In the genomic region with DNA sequence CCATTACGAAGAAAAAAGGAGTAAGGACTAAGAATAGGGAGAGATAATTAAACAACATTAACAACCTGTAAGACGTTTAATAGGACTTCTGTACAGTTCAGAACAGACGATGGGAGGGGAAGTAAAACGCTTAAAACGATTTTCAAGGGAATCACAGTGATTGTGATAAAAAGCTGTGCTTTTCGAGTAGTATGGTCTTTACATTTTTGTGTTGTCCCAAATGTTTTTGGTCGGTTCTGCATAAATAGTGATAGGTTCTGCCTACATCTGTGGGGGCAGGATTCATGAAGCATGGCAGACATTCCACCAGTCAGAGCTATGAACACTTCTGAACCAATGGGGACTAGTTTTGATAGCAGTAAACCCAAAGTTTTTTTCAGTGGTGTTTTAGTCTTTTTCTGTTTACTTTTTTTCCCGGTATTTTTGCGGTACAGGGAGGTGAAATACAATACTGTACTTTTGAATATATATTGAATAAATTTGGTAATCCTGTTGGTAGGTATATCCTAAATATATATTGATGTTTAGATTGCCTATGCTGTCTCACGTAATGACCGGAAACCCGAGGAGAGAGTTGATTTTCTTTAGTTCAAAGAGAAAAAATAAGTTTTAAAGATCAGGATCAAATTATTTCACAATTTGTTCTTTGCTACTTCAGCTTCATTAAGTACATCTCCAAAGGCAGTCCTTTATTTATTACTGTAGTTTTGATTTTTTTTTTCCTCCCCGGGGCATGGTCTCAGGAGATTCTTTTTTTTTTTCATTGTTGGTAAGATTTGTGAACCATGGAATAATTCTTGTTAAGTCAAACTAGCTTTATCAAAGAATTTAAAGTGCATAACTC, we compare ENCODE assay signal across 8 cellular contexts. TPM values are rescaled to one million over a fixed set of nuclear protein-coding genes. Genes with fewer than 3 reads are reported as not detected.
DNase-seq lines count a peak whose midpoint lies in the region; ATAC-seq, FAIRE-seq and TF ChIP-seq lines count a peak whose summit lies in the region.

No MANE protein-coding gene starts in this region.

- TSS peak; percentile 21 for BruUV-seq in IMR-90 (replicated peaks; lab: Mats Ljungman, UMichigan)

- H3K27ac ChIP-seq in IMR-90 (ENCODE audit: insufficient read depth, low read length) (peak overlapping the region; percentile 100; the same call in 1 of the 2 replicates), neutrophil (peak overlapping the region; percentile 99)

- no peak overlapping the region for H2BK15ac ChIP-seq in IMR-90 (ENCODE audit: low read depth, low read length)

- H3K9ac ChIP-seq in IMR-90 (ENCODE audit: low read depth, low read length): peak overlapping the region; percentile 100

- H4K20me1 ChIP-seq in IMR-90 (ENCODE audit: insufficient read depth, low read length): peaks cover 34% of the 10 kb centered on the region

- peak overlapping the region; percentile 73; the same call in 1 of the 2 replicates for H3K56ac ChIP-seq in IMR-90 (ENCODE audit: extremely low read depth, insufficient read depth, low read length)

- no peak overlapping the region for H2AK9ac ChIP-seq in IMR-90 (replicated peaks; ENCODE audit: low read depth, low read length, poor library complexity)

- in situ Hi-C loops in IMR-90 (cut with MboI; ENCODE audit: low sequenced_read_pairs): no loop called here

- no peak overlapping the region; the same call in 1 of the 2 replicates for H4K5ac ChIP-seq in IMR-90 (ENCODE audit: low read depth, low read length)

- no peaks in the 10 kb centered on the region; the same call in 1 of the 2 replicates for H3K9me1 ChIP-seq in IMR-90 (ENCODE audit: insufficient read depth, low read length)

- peaks cover 6% of the 10 kb centered on the region for H3K36me3 Mint-ChIP-seq in activated CD4-positive, alpha-beta memory T cell treated with anti-CD3 and anti-CD28 coated beads for 36 hours

- H3K4me3 ChIP-seq in IMR-90 (ENCODE audit: insufficient read depth, low read depth, low read length) (peak overlapping the region; percentile 75), fibroblast of mammary gland (ENCODE audit: control insufficient read depth, low read depth, low read length) (peak overlapping the region; percentile 51), neutrophil (ENCODE audit: low read depth in 1 of 2, low read length in 1 of 2) (peak overlapping the region; percentile 93)

- H3K27me3 Mint-ChIP-seq in activated CD4-positive, alpha-beta memory T cell treated with anti-CD3 and anti-CD28 coated beads for 36 hours: no peaks in the 10 kb centered on the region

- peak overlapping the region; percentile 47; the same call in 1 of the 2 replicates for H2BK20ac ChIP-seq in IMR-90 (ENCODE audit: low read depth, low read length)

- DNase-seq in GM10266 (ENCODE audit: extremely low spot score) (peak; percentile 71), IMR-90 (peak; percentile 72), fibroblast of mammary gland (ENCODE audit: low read depth) (peak; percentile 63)
- peak; percentile 32 for DNase-seq in activated CD4-positive, alpha-beta memory T cell treated with anti-CD3 and anti-CD28 coated beads for 36 hours
- no peak for DNase-seq in effector CD8-positive, alpha-beta T cell (lab: John Stamatoyannopoulos, UW)

- intact Hi-C loops in IMR-90 (cut with micrococcal nuclease): loop anchor here (1.0 to 5.0 kb wide), 6 partner anchors 65 to 303 kb away; partner anchors contain the start of genes SHLD3, SREK1, TRAPPC13 and TRIM23
- intact Hi-C loops in activated CD4-positive, alpha-beta memory T cell treated with anti-CD3 and anti-CD28 coated beads for 36 hours (cut with micrococcal nuclease): loop anchor here (1.0 to 5.0 kb wide), 10 partner anchors 34 to 890 kb away; partner anchors contain the start of genes CENPK, PPWD1, SHLD3 and SREK1

- TF ChIP-seq POLR2A in IMR-90 (IDR thresholded peaks at IDR 0.05; ENCODE audit: low read depth, low read length): no peak

- peak overlapping the region; percentile 98 for H3K27ac Mint-ChIP-seq in activated CD4-positive, alpha-beta memory T cell treated with anti-CD3 and anti-CD28 coated beads for 36 hours

- H3K36me3 ChIP-seq in IMR-90 (ENCODE audit: control insufficient read depth, insufficient read depth, low read length) (peaks cover 5% of the 10 kb centered on the region), neutrophil (no peaks in the 10 kb centered on the region)

- peak overlapping the region; percentile 55; the same call in 1 of the 2 replicates for H3K18ac ChIP-seq in IMR-90 (ENCODE audit: low read depth, low read length)

- H3K4me1 ChIP-seq in IMR-90 (ENCODE audit: control insufficient read depth, insufficient read depth, low read length): peaks cover under 1% of the 10 kb centered on the region; the same call in 1 of the 2 replicates
- peaks cover 27 to 33% of the 10 kb centered on the region in 2 experiments for H3K4me1 ChIP-seq in neutrophil (ENCODE audit: control insufficient read depth in 1 of 2, insufficient read depth in 1 of 2, low read depth in 1 of 2, low read length in 1 of 2)

- H2BK5ac ChIP-seq in IMR-90 (ENCODE audit: low read depth, low read length, poor library complexity, severe bottlenecking): peak overlapping the region; percentile 99

- H2AFZ ChIP-seq in IMR-90 (replicated peaks; ENCODE audit: low read length, poor library complexity): no peak overlapping the region

- POLR2A ChIA-PET in IMR-90 (lab: Charles Lee; ENCODE audit: unreplicated experiment): interaction anchor here (0.7 kb wide), 1 partner anchor 76 kb away, joined by 5 read pairs; no protein-coding TSS in a partner anchor
- POLR2A ChIA-PET in activated CD4-positive, alpha-beta memory T cell treated with anti-CD3 and anti-CD28 coated beads for 36 hours (lab: Charles Lee): interaction anchor here (0.7 kb wide), 1 partner anchor 158 kb away, joined by 3 read pairs; no protein-coding TSS in a partner anchor

- H3K27me3 ChIP-seq in IMR-90 (ENCODE audit: control insufficient read depth, insufficient read depth, low read length): no peaks in the 10 kb centered on the region
- H3K27me3 ChIP-seq in neutrophil: peaks cover 13% of the 10 kb centered on the region

- H3K4me3 Mint-ChIP-seq in activated CD4-positive, alpha-beta memory T cell treated with anti-CD3 and anti-CD28 coated beads for 36 hours: peak overlapping the region; percentile 89

- peak overlapping the region; percentile 93 for H3K14ac ChIP-seq in IMR-90 (replicated peaks; ENCODE audit: low read depth, low read length)

- H3K4me1 Mint-ChIP-seq in activated CD4-positive, alpha-beta memory T cell treated with anti-CD3 and anti-CD28 coated beads for 36 hours (ENCODE audit: low read depth): peaks cover 41% of the 10 kb centered on the region

- 0% methylated on average over 4 of the region's 13 CpGs; no CpG with 5 or more reads in 1 of the 2 experiments for WGBS in IMR-90 (ENCODE audit: extremely low coverage in 2 of 2, insufficient read length in 1 of 2), 2 experiments

- TF ChIP-seq CTCF in GM10266 (IDR thresholded peaks at IDR 0.05; ENCODE audit: control insufficient read depth, insufficient read depth, low read depth, missing control alignments): no peak
- TF ChIP-seq CTCF in IMR-90 (conservative IDR thresholded peaks at IDR 0.05; ENCODE audit: low read depth, low read length): no peak
- no peak for TF ChIP-seq CTCF in fibroblast of mammary gland (conservative IDR thresholded peaks at IDR 0.05; ENCODE audit: control insufficient read depth, insufficient read depth, low read depth, low read length)
- TF ChIP-seq CTCF in neutrophil (IDR thresholded peaks at IDR 0.05): no peak

- H3K4me2 ChIP-seq in IMR-90 (ENCODE audit: low read depth, low read length): peak overlapping the region; percentile 81; the same call in 1 of the 2 replicates

- H2BK120ac ChIP-seq in IMR-90 (ENCODE audit: low read depth, low read length): peak overlapping the region; percentile 33; the same call in 1 of the 2 replicates

- no peaks in the 10 kb centered on the region for H3K9me3 Mint-ChIP-seq in activated CD4-positive, alpha-beta memory T cell treated with anti-CD3 and anti-CD28 coated beads for 36 hours

- peak overlapping the region; percentile 93 to 97; a peak in 2 of 4 replicates for H4K8ac ChIP-seq in IMR-90 (ENCODE audit: low read depth in 2 of 2, low read length in 2 of 2)

- no peaks in the 10 kb centered on the region for H3K9me3 ChIP-seq in IMR-90 (ENCODE audit: control insufficient read depth, insufficient read depth, low read length)
- no peaks in the 10 kb centered on the region for H3K9me3 ChIP-seq in neutrophil

- no peak for TF ChIP-seq RAD21 in IMR-90 (IDR thresholded peaks at IDR 0.05; ENCODE audit: low read length)

- H2AK5ac ChIP-seq in IMR-90 (ENCODE audit: low read depth, low read length): no peak overlapping the region

- peak; percentile 68 for FAIRE-seq in A204.1 (lab: Jason Lieb, UNC)

- no peak overlapping the region for H4K91ac ChIP-seq in IMR-90 (ENCODE audit: insufficient read depth, low read depth, low read length)

- ATAC-seq in IMR-90 (ENCODE audit: low read depth): peak; percentile 27
- no peak for ATAC-seq in GM21526 (IDR thresholded peaks at IDR 0.05; ENCODE audit: low FRiP score, unreplicated experiment)

- H3K23ac ChIP-seq in IMR-90 (ENCODE audit: low read depth, low read length): peak overlapping the region; percentile 97

- CTCF ChIA-PET in IMR-90 (lab: Yijun Ruan, JAX): no interaction called here
- CTCF ChIA-PET in activated CD4-positive, alpha-beta memory T cell treated with anti-CD3 and anti-CD28 coated beads for 36 hours (lab: Charles Lee): interaction anchor here (0.6 kb wide), 3 partner anchors 47 to 185 kb away, joined by 3 to 5 read pairs (median 3); no protein-coding TSS in a partner anchor

- dilution Hi-C loops in IMR-90 (cut with HindIII; ENCODE audit: low sequenced_read_pairs, unreplicated experiment): no loop called here

- peaks cover 4 to 16% of the 10 kb centered on the region in 2 experiments; a peak in 3 of 4 replicates for H3K79me1 ChIP-seq in IMR-90 (ENCODE audit: low read depth in 1 of 2, low read length in 2 of 2)

- peak overlapping the region; percentile 73; the same call in 1 of the 2 replicates for H3K4ac ChIP-seq in IMR-90 (ENCODE audit: low read depth, low read length)

TF ChIP-seq in IMR-90, 13 proteins besides CTCF, POLR2A, EP300 and RAD21:
- TF ChIP-seq NFE2L2 (IDR thresholded peaks at IDR 0.05; ENCODE audit: low read depth, low read length) (no peak), RCOR1 (IDR thresholded peaks at IDR 0.05; ENCODE audit: insufficient replicate concordance, low read length) (no peak), MXI1 (IDR thresholded peaks at IDR 0.05; ENCODE audit: borderline replicate concordance, low read depth, low read length) (peak; percentile 82)
TF ChIP-seq in IMR-90: peak in this region for 1.

RNA-seq across cellular contexts. Expression of gene ERBIN, which starts 1.3 kb away (rescaled TPM):
- total RNA-seq in IMR-90 (2012; rRNA removed): 70.1 and 107 TPM in 2 replicates
- polyA plus RNA-seq in IMR-90 (2012; rRNA removed): 23.5 and 25.8 TPM in 2 replicates
- polyA plus RNA-seq in IMR-90 (2012; cell fraction: cytosol; rRNA removed): 2.3 and 2.5 TPM in 2 replicates
- 2.7 and 29.1 TPM in 2 replicates for polyA plus RNA-seq in IMR-90 (2012; cell fraction: nucleus; rRNA removed; ENCODE audit: low replicate concordance)
- total RNA-seq in activated CD4-positive, alpha-beta memory T cell treated with anti-CD3 and anti-CD28 coated beads for 36 hours: 10 to 100 TPM; 42.6 to 47.0 TPM
